13 cellular contexts compared by ENCODE assay signal in the genomic region with DNA sequence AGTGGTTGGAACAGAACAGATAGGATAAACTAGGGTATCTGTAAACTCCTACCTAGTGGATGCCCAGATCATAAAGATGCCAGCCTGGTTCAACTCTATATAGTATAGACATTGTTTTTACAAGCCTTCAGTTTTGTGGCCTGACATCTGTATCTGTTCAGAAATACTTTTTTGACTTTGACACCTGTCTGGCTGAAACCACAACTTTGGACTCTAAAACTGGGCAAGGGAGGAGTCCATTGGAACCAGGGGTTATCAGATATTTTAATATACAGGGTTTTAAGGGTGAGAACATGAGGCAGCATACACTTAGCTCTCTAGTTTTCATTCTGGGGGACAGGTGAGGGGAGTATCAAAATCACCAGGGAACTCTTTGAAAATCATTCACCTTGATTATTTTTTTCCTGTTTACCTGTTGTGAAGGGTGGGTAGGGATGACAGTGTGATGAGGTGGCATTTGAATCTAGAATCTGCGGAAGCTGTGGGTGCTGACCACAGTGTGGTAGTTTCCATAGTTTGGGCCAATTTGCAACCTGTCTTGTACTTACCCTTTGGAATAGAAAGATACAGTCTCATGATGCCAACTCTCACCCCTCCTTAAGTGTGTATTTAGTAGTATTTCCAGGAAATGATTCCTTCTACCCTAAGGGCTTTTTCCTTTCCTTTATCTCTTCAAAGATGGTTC. TPM values are rescaled to one million over a fixed set of nuclear protein-coding genes. Genes with fewer than 3 reads are reported as not detected.
DNase-seq lines count a peak whose midpoint lies in the region; ATAC-seq and TF ChIP-seq lines count a peak whose summit lies in the region.
"Had no signal": no experiment of that assay in that cellular context is flagged by ENCODE, and none has a peak within 500 bp of the region (broad histone marks: within the 10 kb centered on the region; RNA-seq: fewer than 3 reads in every experiment).

No MANE protein-coding gene starts in this region.

- no peak overlapping the region for H3K27ac Mint-ChIP-seq in activated CD4-positive, alpha-beta memory T cell treated with anti-CD3 and anti-CD28 coated beads for 36 hours
- no peak overlapping the region for H3K27ac Mint-ChIP-seq in activated CD4-positive, alpha-beta memory T cell treated with anti-CD3 and anti-CD28 coated beads, Interleukin-2, amount 10 ng/mL, durations not matched to agents 7 days and 5 days

- H3K27me3 ChIP-seq in hepatocyte = no peaks in the 10 kb centered on the region
- H3K27me3 ChIP-seq in suprapubic skin = no peaks in the 10 kb centered on the region

- POLR2A ChIA-PET in activated CD4-positive, alpha-beta memory T cell treated with anti-CD3 and anti-CD28 coated beads for 36 hours (lab: Charles Lee) = no interaction called here
- POLR2A ChIA-PET in activated CD4-positive, alpha-beta memory T cell treated with anti-CD3 and anti-CD28 coated beads, Interleukin-2, amount 10 ng/mL, durations not matched to agents 7 days and 5 days (lab: Charles Lee) = interaction anchor here (0.9 kb wide), 1 partner anchor 20 kb away, joined by 3 read pairs; a partner anchor contains a TSS
- POLR2A ChIA-PET in RWPE1 (lab: Yijun Ruan, JAX; ENCODE audit: low non-redundant PET) = no interaction called here

- H3K27me3 Mint-ChIP-seq in activated CD4-positive, alpha-beta memory T cell treated with anti-CD3 and anti-CD28 coated beads for 36 hours = peaks cover 2% of the 10 kb centered on the region
- peaks cover 21% of the 10 kb centered on the region for H3K27me3 Mint-ChIP-seq in activated CD4-positive, alpha-beta memory T cell treated with anti-CD3 and anti-CD28 coated beads, Interleukin-2, amount 10 ng/mL, durations not matched to agents 7 days and 5 days

- ATAC-seq in GM21526 (IDR thresholded peaks at IDR 0.05; ENCODE audit: low FRiP score, unreplicated experiment) (no peak), HG03135 (IDR thresholded peaks at IDR 0.05; ENCODE audit: unreplicated experiment) (no peak)
- ATAC-seq: Panc1 had no signal

- no peaks in the 10 kb centered on the region for H3K9me3 Mint-ChIP-seq in activated CD4-positive, alpha-beta memory T cell treated with anti-CD3 and anti-CD28 coated beads for 36 hours
- H3K9me3 Mint-ChIP-seq in activated CD4-positive, alpha-beta memory T cell treated with anti-CD3 and anti-CD28 coated beads, Interleukin-2, amount 10 ng/mL, durations not matched to agents 7 days and 5 days = no peaks in the 10 kb centered on the region
- H3K9me3 Mint-ChIP-seq: central memory CD8-positive, alpha-beta T cell had no signal

- no peak for TF ChIP-seq POLR2A in suprapubic skin (IDR thresholded peaks at IDR 0.05)

- DNase-seq in activated CD4-positive, alpha-beta memory T cell treated with anti-CD3 and anti-CD28 coated beads for 36 hours = peak; percentile 41
- no peak for DNase-seq in activated CD4-positive, alpha-beta memory T cell treated with anti-CD3 and anti-CD28 coated beads, Interleukin-2, amount 10 ng/mL, durations not matched to agents 7 days and 5 days
- DNase-seq in RWPE1 (ENCODE audit: low spot score) = peak; percentile 47
- DNase-seq in hepatocyte (ENCODE audit: low spot score) = no peak
- DNase-seq in suprapubic skin (ENCODE audit: low spot score in 2 of 2) = no peak
- DNase-seq in HUDEP-2 (lab: John Stamatoyannopoulos, UW; ENCODE audit: unreplicated experiment in 76 of 76) = no peak
- DNase-seq: 8988T, midbrain, NCI-H2029 had no signal

- H3K4me2 ChIP-seq in hepatocyte = no peak overlapping the region

- H3K79me2 ChIP-seq in hepatocyte = peaks cover 27% of the 10 kb centered on the region

- intact Hi-C loops in activated CD4-positive, alpha-beta memory T cell treated with anti-CD3 and anti-CD28 coated beads for 36 hours (cut with micrococcal nuclease) = loop anchor here (5.0 kb wide), 1 partner anchor 200 kb away; no protein-coding TSS in a partner anchor

- no peak overlapping the region for H3K4me3 Mint-ChIP-seq in activated CD4-positive, alpha-beta memory T cell treated with anti-CD3 and anti-CD28 coated beads for 36 hours
- no peak overlapping the region for H3K4me3 Mint-ChIP-seq in activated CD4-positive, alpha-beta memory T cell treated with anti-CD3 and anti-CD28 coated beads, Interleukin-2, amount 10 ng/mL, durations not matched to agents 7 days and 5 days
- H3K4me3 Mint-ChIP-seq: central memory CD8-positive, alpha-beta T cell had no signal

- H3K27ac ChIP-seq in RWPE1 = no peak overlapping the region
- peak overlapping the region; percentile 60 for H3K27ac ChIP-seq in hepatocyte
- peak overlapping the region; percentile 28 for H3K27ac ChIP-seq in suprapubic skin

- no peaks in the 10 kb centered on the region for H3K9me2 ChIP-seq in hepatocyte (replicated peaks; ENCODE audit: insufficient read depth)

- TF ChIP-seq CTCF in RWPE1 (conservative IDR thresholded peaks at IDR 0.05; ENCODE audit: low read depth) (no peak), hepatocyte (IDR thresholded peaks at IDR 0.05; ENCODE audit: poor library complexity) (no peak), suprapubic skin (IDR thresholded peaks at IDR 0.05) (no peak)

- 94% methylated on average over 1 of the region's 1 CpG for WGBS in hepatocyte (ENCODE audit: low lambda C conversion rate, missing lambda C conversion rate)
- WGBS in suprapubic skin = 95% methylated on average over 1 of the region's 1 CpG

- H3K36me3 Mint-ChIP-seq in activated CD4-positive, alpha-beta memory T cell treated with anti-CD3 and anti-CD28 coated beads for 36 hours = no peaks in the 10 kb centered on the region
- no peaks in the 10 kb centered on the region for H3K36me3 Mint-ChIP-seq in activated CD4-positive, alpha-beta memory T cell treated with anti-CD3 and anti-CD28 coated beads, Interleukin-2, amount 10 ng/mL, durations not matched to agents 7 days and 5 days (ENCODE audit: low read depth)

- peaks cover 83% of the 10 kb centered on the region for H3K4me1 ChIP-seq in hepatocyte (ENCODE audit: insufficient read depth)
- H3K4me1 ChIP-seq in suprapubic skin = peaks cover 95% of the 10 kb centered on the region

- H3K4me3 ChIP-seq in hepatocyte (no peak overlapping the region), suprapubic skin (no peak overlapping the region)

- H3K9me3 ChIP-seq in hepatocyte (ENCODE audit: low read depth) = no peaks in the 10 kb centered on the region
- no peaks in the 10 kb centered on the region for H3K9me3 ChIP-seq in suprapubic skin

- H2AFZ ChIP-seq in hepatocyte = no peak overlapping the region

- H3K36me3 ChIP-seq in hepatocyte (replicated peaks; ENCODE audit: insufficient read depth, low read depth) (no peaks in the 10 kb centered on the region), suprapubic skin (no peaks in the 10 kb centered on the region)

- CTCF ChIA-PET in activated CD4-positive, alpha-beta memory T cell treated with anti-CD3 and anti-CD28 coated beads for 36 hours (lab: Charles Lee) = interaction anchor here (0.6 kb wide), 1 partner anchor 45 kb away, joined by 3 read pairs; no protein-coding TSS in a partner anchor
- CTCF ChIA-PET in activated CD4-positive, alpha-beta memory T cell treated with anti-CD3 and anti-CD28 coated beads, Interleukin-2, amount 10 ng/mL, durations not matched to agents 7 days and 5 days (lab: Charles Lee) = no interaction called here
- CTCF ChIA-PET in RWPE1 (lab: Yijun Ruan, JAX) = no interaction called here

- TF ChIP-seq EP300 in suprapubic skin (IDR thresholded peaks at IDR 0.05) = no peak

- H3K4me1 Mint-ChIP-seq in activated CD4-positive, alpha-beta memory T cell treated with anti-CD3 and anti-CD28 coated beads for 36 hours (ENCODE audit: low read depth) = peaks cover 23% of the 10 kb centered on the region
- H3K4me1 Mint-ChIP-seq in activated CD4-positive, alpha-beta memory T cell treated with anti-CD3 and anti-CD28 coated beads, Interleukin-2, amount 10 ng/mL, durations not matched to agents 7 days and 5 days = peaks cover 32% of the 10 kb centered on the region

- H4K20me1 ChIP-seq in hepatocyte (ENCODE audit: insufficient read depth, poor library complexity, severe bottlenecking) = no peaks in the 10 kb centered on the region

RNA-seq across cellular contexts. Expression of a gene that starts 20.6 kb away (rescaled TPM):
- total RNA-seq in activated CD4-positive, alpha-beta memory T cell treated with anti-CD3 and anti-CD28 coated beads for 36 hours = under 1 TPM; 0.34 to 0.45 TPM
- total RNA-seq in activated CD4-positive, alpha-beta memory T cell treated with anti-CD3 and anti-CD28 coated beads, Interleukin-2, amount 10 ng/mL, durations not matched to agents 7 days and 5 days = under 1 TPM; 0.80 to 0.86 TPM
- total RNA-seq in hepatocyte = 30.7 and 37.5 TPM in 2 replicates
- polyA plus RNA-seq in hepatocyte = 6.0 and 10.9 TPM in 2 replicates
- total RNA-seq in suprapubic skin = 10 to 100 TPM; 39.5 to 64.5 (median 46.4) TPM

Comparison
In these comparisons a context has a peak if more than half of its experiments do, and no peak if none do; other contexts are left out.
1. DNase-seq: peak in activated CD4-positive, alpha-beta memory T cell treated with anti-CD3 and anti-CD28 coated beads for 36 hours (single experiment) and RWPE1 (single experiment); none in activated CD4-positive, alpha-beta memory T cell treated with anti-CD3 and anti-CD28 coated beads, Interleukin-2, amount 10 ng/mL, durations not matched to agents 7 days and 5 days (single experiment), hepatocyte (single experiment), suprapubic skin (0 of 2) and HUDEP-2 (0 of 76).
2. RNA of a gene that starts 20.6 kb away (total RNA-seq): 39.5 to 64.5 TPM in suprapubic skin and 30.7 to 37.5 TPM in hepatocyte; 0.80 to 0.86 TPM in activated CD4-positive, alpha-beta memory T cell treated with anti-CD3 and anti-CD28 coated beads, Interleukin-2, amount 10 ng/mL, durations not matched to agents 7 days and 5 days and 0.34 to 0.45 TPM in activated CD4-positive, alpha-beta memory T cell treated with anti-CD3 and anti-CD28 coated beads for 36 hours; every median in the first group is over 10 times any median in the second.